1 cellular context compared by ENCODE assay signal in the genomic region with DNA sequence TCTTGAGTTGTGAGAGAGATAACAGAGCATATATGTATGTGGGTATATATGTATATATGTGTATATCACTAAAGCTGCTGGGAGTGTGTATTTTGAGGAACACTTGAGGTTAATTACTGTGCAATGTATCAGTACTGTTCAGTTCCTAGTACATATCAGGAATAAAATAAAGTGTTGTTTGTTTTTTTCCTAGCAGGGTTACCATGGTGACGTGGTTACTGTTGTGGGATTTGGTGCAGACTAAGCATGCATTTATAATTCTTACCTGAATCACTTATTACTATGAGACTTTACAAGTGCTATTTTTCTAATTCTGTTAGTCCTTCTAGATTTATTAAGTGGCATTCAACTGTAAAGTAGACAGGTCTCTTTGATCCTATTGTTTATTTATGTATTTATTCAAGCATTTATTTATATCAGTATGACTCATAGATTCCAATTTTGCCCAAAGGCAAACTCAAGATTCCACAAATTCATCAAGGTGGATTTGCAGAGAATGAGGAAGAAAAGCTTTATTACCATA.
TF ChIP-seq lines count a peak whose summit lies in the region.

No MANE protein-coding gene starts in this region.

TF ChIP-seq in endothelial cell of umbilical vein, 7 proteins besides CTCF, POLR2A, EP300 and RAD21:
- no peak for TF ChIP-seq POLR2AphosphoS5 (IDR thresholded peaks at IDR 0.05; ENCODE audit: insufficient read depth, low read depth, low read length)
- TF ChIP-seq, protein P1, sequence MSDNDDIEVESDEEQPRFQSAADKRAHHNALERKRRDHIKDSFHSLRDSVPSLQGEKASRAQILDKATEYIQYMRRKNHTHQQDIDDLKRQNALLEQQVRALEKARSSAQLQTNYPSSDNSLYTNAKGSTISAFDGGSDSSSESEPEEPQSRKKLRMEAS (IDR thresholded peaks at IDR 0.05; ENCODE audit: insufficient read depth, insufficient read length) = no peak
